Comparison of ENCODE assay signal across 18 cellular contexts in the genomic region with DNA sequence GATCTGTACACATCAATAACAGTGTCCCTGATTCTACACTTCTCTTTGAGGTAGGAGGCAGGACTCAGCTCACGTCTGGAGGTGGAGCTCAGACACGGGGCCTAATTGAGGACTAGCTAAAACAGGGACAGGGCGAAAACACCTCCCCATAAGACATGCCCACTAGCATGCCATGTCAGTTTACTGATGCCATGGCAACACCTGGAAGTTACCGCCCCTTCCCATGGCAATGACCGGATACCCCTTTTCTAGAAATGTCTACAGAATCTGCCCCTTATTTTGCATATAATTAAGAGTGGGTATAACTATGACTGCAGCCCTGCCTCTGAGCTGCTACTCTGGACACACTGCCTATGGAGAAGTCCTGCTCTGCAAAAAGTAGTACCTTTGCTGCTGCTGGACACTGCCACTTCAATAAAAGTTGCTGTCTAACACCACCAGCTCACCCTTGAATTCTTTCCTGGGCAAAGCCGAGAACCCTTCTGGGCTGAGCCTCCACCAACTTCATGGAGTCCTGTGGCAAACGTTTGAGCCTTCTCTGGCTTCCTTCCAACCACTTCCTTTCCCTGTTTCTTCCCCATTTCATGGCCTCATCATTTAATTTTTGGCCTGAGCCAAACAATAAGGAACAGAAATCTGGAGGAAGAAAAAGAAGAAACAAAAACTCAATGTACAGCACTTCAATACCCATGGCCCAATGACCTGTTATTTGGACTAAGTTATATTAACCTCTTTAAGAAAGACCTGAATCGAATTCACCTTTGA. TPM values are rescaled to one million over a fixed set of nuclear protein-coding genes. Genes with fewer than 3 reads are reported as not detected.
DNase-seq lines count a peak whose midpoint lies in the region; ATAC-seq and TF ChIP-seq lines count a peak whose summit lies in the region.
"Had no signal": no experiment of that assay in that cellular context is flagged by ENCODE, and none has a peak within 500 bp of the region (broad histone marks: within the 10 kb centered on the region; RNA-seq: fewer than 3 reads in every experiment).

No MANE protein-coding gene starts in this region.

- H3K9me3 Mint-ChIP-seq in WTC11 (no peaks in the 10 kb centered on the region), naive B cell (no peaks in the 10 kb centered on the region)
- H3K9me3 Mint-ChIP-seq: activated CD4-positive, alpha-beta T cell treated with anti-CD3 and anti-CD28 coated beads, Interleukin-2, amount 10 ng/mL, durations not matched to agents 24 days and 14 days; activated T-helper 1 cell treated with anti-CD3 and anti-CD28 coated beads, Interleukin-12 subunit alpha, Interleukin-12 subunit beta, Interleukin-2, Interleukin-4 antibody, amounts not matched to agents 30 ng/mL and 10 ng/mL and 1 ng/mL, durations not matched to agents 14 hours and 24 hours and 36 hours; nephron progenitor cell; type B pancreatic cell had no signal

- CTCF ChIA-PET in WTC11 (lab: Charles Lee) = interaction anchor here (0.5 to 2.0 kb wide), 10 partner anchors 22 to 427 kb away, joined by 3 to 8 read pairs (median 4); no protein-coding TSS in a partner anchor

- H3K27ac Mint-ChIP-seq in WTC11 (no peak overlapping the region; the same call in 1 of the 2 replicates), naive B cell (peak overlapping the region; percentile 18 to 94 (median 81))
- H3K27ac Mint-ChIP-seq: activated CD4-positive, alpha-beta T cell treated with anti-CD3 and anti-CD28 coated beads, Interleukin-2, amount 10 ng/mL, durations not matched to agents 24 days and 14 days; activated T-helper 1 cell treated with anti-CD3 and anti-CD28 coated beads, Interleukin-12 subunit alpha, Interleukin-12 subunit beta, Interleukin-2, Interleukin-4 antibody, amounts not matched to agents 30 ng/mL and 10 ng/mL and 1 ng/mL, durations not matched to agents 14 hours and 24 hours and 36 hours; nephron progenitor cell; type B pancreatic cell had no signal

- H3K4me3 Mint-ChIP-seq in WTC11 (no peak overlapping the region), naive B cell (peak overlapping the region in 3 of 8 donors; percentile 13 to 77 (median 49))
- H3K4me3 Mint-ChIP-seq: activated CD4-positive, alpha-beta T cell treated with anti-CD3 and anti-CD28 coated beads, Interleukin-2, amount 10 ng/mL, durations not matched to agents 24 days and 14 days; activated T-helper 1 cell treated with anti-CD3 and anti-CD28 coated beads, Interleukin-12 subunit alpha, Interleukin-12 subunit beta, Interleukin-2, Interleukin-4 antibody, amounts not matched to agents 30 ng/mL and 10 ng/mL and 1 ng/mL, durations not matched to agents 14 hours and 24 hours and 36 hours; nephron progenitor cell; type B pancreatic cell had no signal

- ATAC-seq in WTC11 = peak; percentile 33
- ATAC-seq in naive B cell (ENCODE audit: low read depth in 2 of 2) = no peak
- no peak for ATAC-seq in HG02642 (IDR thresholded peaks at IDR 0.05; ENCODE audit: poor library complexity, unreplicated experiment)
- no peak for ATAC-seq in HG02970 (IDR thresholded peaks at IDR 0.05; ENCODE audit: low FRiP score, unreplicated experiment)
- ATAC-seq: sciatic nerve had no signal

- H3K36me3 Mint-ChIP-seq in WTC11 (no peaks in the 10 kb centered on the region), naive B cell (no peaks in the 10 kb centered on the region)
- H3K36me3 Mint-ChIP-seq: type B pancreatic cell had no signal

- POLR2A ChIA-PET in WTC11 (lab: Charles Lee) = interaction anchor here (0.6 kb wide), 1 partner anchor 513 kb away, joined by 4 read pairs; no protein-coding TSS in a partner anchor

- TF ChIP-seq CTCF in WTC11 (IDR thresholded peaks at IDR 0.05) = no peak

- H3K27me3 Mint-ChIP-seq in WTC11 (ENCODE audit: low read depth) (no peaks in the 10 kb centered on the region), naive B cell (no peaks in the 10 kb centered on the region)

- DNase-seq in EH (ENCODE audit: low read depth) = peak; percentile 24
- DNase-seq in Kasumi-1 (lab: John Stamatoyannopoulos, UW) = peak; percentile 74 to 77
- no peak for DNase-seq in WTC11 (ENCODE audit: low spot score)
- DNase-seq in naive B cell = no peak
- DNase-seq in GM19238 (ENCODE audit: insufficient read length, low spot score) = no peak
- DNase-seq: activated CD4-positive, alpha-beta T cell treated with anti-CD3 and anti-CD28 coated beads, Interleukin-2, amount 10 ng/mL, durations not matched to agents 24 days and 14 days; colonic mucosa; esophagus squamous epithelium; left ventricle myocardium inferior; NCI-H1417; NCI-H2227 treated with DMSO at 0.1 percent for 48 hours; nephron progenitor cell; stimulated activated CD8-positive, alpha-beta memory T cell treated with anti-CD3 and anti-CD28 coated beads, Interleukin-4, amount 100 ng/mL, for 48 hours had no signal

- peaks cover 2% of the 10 kb centered on the region for H3K4me1 Mint-ChIP-seq in WTC11
- H3K4me1 Mint-ChIP-seq in naive B cell = peaks cover 35 to 66% (median 45%) of the 10 kb centered on the region in 3 donors

TF ChIP-seq in WTC11, 78 proteins besides CTCF, POLR2A, EP300 and RAD21 (continues in another document):
- TF ChIP-seq, protein P1, sequence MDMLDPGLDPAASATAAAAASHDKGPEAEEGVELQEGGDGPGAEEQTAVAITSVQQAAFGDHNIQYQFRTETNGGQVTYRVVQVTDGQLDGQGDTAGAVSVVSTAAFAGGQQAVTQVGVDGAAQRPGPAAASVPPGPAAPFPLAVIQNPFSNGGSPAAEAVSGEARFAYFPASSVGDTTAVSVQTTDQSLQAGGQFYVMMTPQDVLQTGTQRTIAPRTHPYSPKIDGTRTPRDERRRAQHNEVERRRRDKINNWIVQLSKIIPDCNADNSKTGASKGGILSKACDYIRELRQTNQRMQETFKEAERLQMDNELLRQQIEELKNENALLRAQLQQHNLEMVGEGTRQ (CRISPR knock-in tag; IDR thresholded peaks at IDR 0.05) = no peak
- TF ChIP-seq, protein P2, sequence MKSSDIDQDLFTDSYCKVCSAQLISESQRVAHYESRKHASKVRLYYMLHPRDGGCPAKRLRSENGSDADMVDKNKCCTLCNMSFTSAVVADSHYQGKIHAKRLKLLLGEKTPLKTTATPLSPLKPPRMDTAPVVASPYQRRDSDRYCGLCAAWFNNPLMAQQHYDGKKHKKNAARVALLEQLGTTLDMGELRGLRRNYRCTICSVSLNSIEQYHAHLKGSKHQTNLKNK (CRISPR knock-in tag; IDR thresholded peaks at IDR 0.05) = no peak
- TF ChIP-seq PRRX2 (CRISPR knock-in tag; IDR thresholded peaks at IDR 0.05) (no peak), ATF1 (CRISPR knock-in tag; IDR thresholded peaks at IDR 0.05) (no peak), NFE2L1 (CRISPR knock-in tag; IDR thresholded peaks at IDR 0.05) (no peak), FOXK1 (CRISPR knock-in tag; IDR thresholded peaks at IDR 0.05) (no peak), KAT7 (CRISPR knock-in tag; IDR thresholded peaks at IDR 0.05; ENCODE audit: borderline replicate concordance) (no peak), TEAD1 (CRISPR knock-in tag; IDR thresholded peaks at IDR 0.05) (no peak), SMAD4 (CRISPR knock-in tag; IDR thresholded peaks at IDR 0.05) (no peak), EMX1 (CRISPR knock-in tag; IDR thresholded peaks at IDR 0.05) (no peak), MYBL2 (CRISPR knock-in tag; IDR thresholded peaks at IDR 0.05) (no peak)
- TF ChIP-seq, protein P3, sequence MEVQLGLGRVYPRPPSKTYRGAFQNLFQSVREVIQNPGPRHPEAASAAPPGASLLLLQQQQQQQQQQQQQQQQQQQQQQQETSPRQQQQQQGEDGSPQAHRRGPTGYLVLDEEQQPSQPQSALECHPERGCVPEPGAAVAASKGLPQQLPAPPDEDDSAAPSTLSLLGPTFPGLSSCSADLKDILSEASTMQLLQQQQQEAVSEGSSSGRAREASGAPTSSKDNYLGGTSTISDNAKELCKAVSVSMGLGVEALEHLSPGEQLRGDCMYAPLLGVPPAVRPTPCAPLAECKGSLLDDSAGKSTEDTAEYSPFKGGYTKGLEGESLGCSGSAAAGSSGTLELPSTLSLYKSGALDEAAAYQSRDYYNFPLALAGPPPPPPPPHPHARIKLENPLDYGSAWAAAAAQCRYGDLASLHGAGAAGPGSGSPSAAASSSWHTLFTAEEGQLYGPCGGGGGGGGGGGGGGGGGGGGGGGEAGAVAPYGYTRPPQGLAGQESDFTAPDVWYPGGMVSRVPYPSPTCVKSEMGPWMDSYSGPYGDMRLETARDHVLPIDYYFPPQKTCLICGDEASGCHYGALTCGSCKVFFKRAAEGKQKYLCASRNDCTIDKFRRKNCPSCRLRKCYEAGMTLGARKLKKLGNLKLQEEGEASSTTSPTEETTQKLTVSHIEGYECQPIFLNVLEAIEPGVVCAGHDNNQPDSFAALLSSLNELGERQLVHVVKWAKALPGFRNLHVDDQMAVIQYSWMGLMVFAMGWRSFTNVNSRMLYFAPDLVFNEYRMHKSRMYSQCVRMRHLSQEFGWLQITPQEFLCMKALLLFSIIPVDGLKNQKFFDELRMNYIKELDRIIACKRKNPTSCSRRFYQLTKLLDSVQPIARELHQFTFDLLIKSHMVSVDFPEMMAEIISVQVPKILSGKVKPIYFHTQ (CRISPR knock-in tag; IDR thresholded peaks at IDR 0.05) = no peak
- TF ChIP-seq, protein P4, sequence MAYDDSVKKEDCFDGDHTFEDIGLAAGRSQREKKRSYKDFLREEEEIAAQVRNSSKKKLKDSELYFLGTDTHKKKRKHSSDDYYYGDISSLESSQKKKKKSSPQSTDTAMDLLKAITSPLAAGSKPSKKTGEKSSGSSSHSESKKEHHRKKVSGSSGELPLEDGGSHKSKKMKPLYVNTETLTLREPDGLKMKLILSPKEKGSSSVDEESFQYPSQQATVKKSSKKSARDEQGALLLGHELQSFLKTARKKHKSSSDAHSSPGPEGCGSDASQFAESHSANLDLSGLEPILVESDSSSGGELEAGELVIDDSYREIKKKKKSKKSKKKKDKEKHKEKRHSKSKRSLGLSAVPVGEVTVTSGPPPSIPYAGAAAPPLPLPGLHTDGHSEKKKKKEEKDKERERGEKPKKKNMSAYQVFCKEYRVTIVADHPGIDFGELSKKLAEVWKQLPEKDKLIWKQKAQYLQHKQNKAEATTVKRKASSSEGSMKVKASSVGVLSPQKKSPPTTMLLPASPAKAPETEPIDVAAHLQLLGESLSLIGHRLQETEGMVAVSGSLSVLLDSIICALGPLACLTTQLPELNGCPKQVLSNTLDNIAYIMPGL (CRISPR knock-in tag; IDR thresholded peaks at IDR 0.05) = no peak
- TF ChIP-seq, protein P5, sequence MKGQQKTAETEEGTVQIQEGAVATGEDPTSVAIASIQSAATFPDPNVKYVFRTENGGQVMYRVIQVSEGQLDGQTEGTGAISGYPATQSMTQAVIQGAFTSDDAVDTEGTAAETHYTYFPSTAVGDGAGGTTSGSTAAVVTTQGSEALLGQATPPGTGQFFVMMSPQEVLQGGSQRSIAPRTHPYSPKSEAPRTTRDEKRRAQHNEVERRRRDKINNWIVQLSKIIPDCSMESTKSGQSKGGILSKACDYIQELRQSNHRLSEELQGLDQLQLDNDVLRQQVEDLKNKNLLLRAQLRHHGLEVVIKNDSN (CRISPR knock-in tag; IDR thresholded peaks at IDR 0.05) = no peak

RNA-seq across cellular contexts. Expression of a gene that starts 21.0 kb away (rescaled TPM):
- total RNA-seq in WTC11 (2021) = 350 to 375 TPM (median 362 TPM) in 3 replicates
- 100 to 1,000 TPM; 122 to 241 (median 136) TPM for polyA plus RNA-seq in naive B cell (ENCODE audit: low read depth in 6 of 6)

RNA-seq across cellular contexts. Expression of a gene that starts 31.6 kb away (rescaled TPM):
- 40.8 to 46.0 TPM (median 44.2 TPM) in 3 replicates for total RNA-seq in WTC11 (2021)
- polyA plus RNA-seq in naive B cell (ENCODE audit: low read depth in 6 of 6) = 10 to 100 TPM; 16.9 to 38.2 (median 33.7) TPM

Comparison
In these comparisons a context has a peak if more than half of its experiments do, and no peak if none do; other contexts are left out.
1. DNase-seq: peak in EH (single experiment) and Kasumi-1 (2 of 2); none in WTC11 (single experiment), naive B cell (single experiment) and GM19238 (single experiment).